Comparison of ENCODE assay signal across 8 cellular contexts in genomic region chr10:103231047-103231551, GRCh38. TPM values are rescaled to one million over a fixed set of nuclear protein-coding genes. Genes with fewer than 3 reads are reported as not detected.
DNase-seq lines count a peak whose midpoint lies in the region; ATAC-seq, FAIRE-seq and TF ChIP-seq lines count a peak whose summit lies in the region.
"Had no signal": no experiment of that assay in that cellular context is flagged by ENCODE, and none has a peak within 500 bp of the region (broad histone marks: within the 10 kb centered on the region; RNA-seq: fewer than 3 reads in every experiment).

No MANE protein-coding gene starts in this region.

- CTCF ChIA-PET in HepG2 (lab: Yijun Ruan, JAX; ENCODE audit: low intra/inter-chr PET ratio, low total read pairs) = no interaction called here

- H3K9me3 ChIP-seq in HepG2 (ENCODE audit: low read length) (no peaks in the 10 kb centered on the region), upper lobe of right lung (no peaks in the 10 kb centered on the region)

- no peak overlapping the region for H3K4me3 Mint-ChIP-seq in CD14-positive monocyte

- in situ Hi-C loops in HepG2 (cut with HindIII; ENCODE audit: extremely low pct_ligation_motif_present, low pct_unique_long_range_greater_than_20kb) = no loop called here
- in situ Hi-C loops in KBM-7 (cut with MboI; ENCODE audit: low pct_unique_long_range_greater_than_20kb, low sequenced_read_pairs) = no loop called here

- H3K36me3 ChIP-seq in HepG2 (replicated peaks in 1 of 2; ENCODE audit: control insufficient read depth in 1 of 2, insufficient read depth in 2 of 2, low read length in 2 of 2) = no peaks in the 10 kb centered on the region
- H3K36me3 ChIP-seq in upper lobe of right lung = no peaks in the 10 kb centered on the region

- H4K20me1 ChIP-seq in HepG2 (ENCODE audit: insufficient read depth, low read length) = no peaks in the 10 kb centered on the region

- no peak for TF ChIP-seq POLR2A in HepG2 (IDR thresholded peaks at IDR 0.05; ENCODE audit: insufficient read depth in 1 of 2, low read depth in 2 of 2, low read length in 2 of 2)

- peak overlapping the region; percentile 51; the same call in 1 of the 2 replicates for H3K9ac ChIP-seq in HepG2 (ENCODE audit: insufficient read depth, low read depth, low read length)

- ATAC-seq in HepG2 (peak; percentile 91), upper lobe of right lung (peak; percentile 87), HG03354 (IDR thresholded peaks at IDR 0.05; ENCODE audit: poor library complexity, severe bottlenecking, unreplicated experiment) (no peak)

- H3K27ac Mint-ChIP-seq in CD14-positive monocyte = no peak overlapping the region

- peaks cover 42% of the 10 kb centered on the region for H3K4me1 Mint-ChIP-seq in CD14-positive monocyte

- intact Hi-C loops in HepG2 (cut with micrococcal nuclease; ENCODE audit: unreplicated experiment) (no loop called here), upper lobe of right lung (cut with DNase I) (no loop called here), CD14-positive monocyte (cut with micrococcal nuclease) (no loop called here)

- peak overlapping the region; percentile 81 for H3K27ac ChIP-seq in HepG2 (ENCODE audit: extremely low read length, insufficient read depth, low read length)
- H3K27ac ChIP-seq in upper lobe of right lung = peak overlapping the region; percentile 55

- peak overlapping the region; percentile 49 for H3K4me2 ChIP-seq in HepG2 (ENCODE audit: low read depth, low read length)

- 3% methylated on average over 4 of the region's 4 CpGs for WGBS in HepG2 (ENCODE audit: low lambda C conversion rate)

- no peaks in the 10 kb centered on the region for H3K27me3 ChIP-seq in HepG2 (ENCODE audit: control insufficient read depth in 1 of 2, insufficient read depth in 2 of 2, low read length in 2 of 2)
- H3K27me3 ChIP-seq in upper lobe of right lung = no peaks in the 10 kb centered on the region

- peaks cover 0 to 5% (median 0%) of the 10 kb centered on the region in 3 donors for H3K27me3 Mint-ChIP-seq in CD14-positive monocyte (ENCODE audit: low read depth in 3 of 3)

- H3K79me2 ChIP-seq in HepG2 (ENCODE audit: insufficient read depth, low read length) = no peaks in the 10 kb centered on the region

- H3K9me3 Mint-ChIP-seq in CD14-positive monocyte = peaks cover 0 to 2% (median 0%) of the 10 kb centered on the region in 7 donors

- no peak for TF ChIP-seq RAD21 in HepG2 (CRISPR knock-in tag; IDR thresholded peaks at IDR 0.05)

- H3K36me3 Mint-ChIP-seq in CD14-positive monocyte = no peaks in the 10 kb centered on the region

- peaks cover 71% of the 10 kb centered on the region for H3K4me1 ChIP-seq in HepG2 (ENCODE audit: insufficient read depth, low read length)
- H3K4me1 ChIP-seq in upper lobe of right lung = peaks cover 10% of the 10 kb centered on the region

- POLR2A ChIA-PET in HepG2 (lab: Yijun Ruan, JAX) = interaction anchor here (0.7 to 6.3 kb wide), 13 partner anchors 8 to 313 kb away, joined by 3 to 65 read pairs (median 5); partner anchors contain the start of genes CNNM2 and NT5C2

- peak; percentile 27 for DNase-seq in HuH-7.5 (ENCODE audit: low spot score)
- peak; percentile 95 for DNase-seq in dermis blood vessel endothelial cell
- DNase-seq in HepG2 (ENCODE audit: low spot score) = peak; percentile 95
- no peak for DNase-seq in upper lobe of right lung
- DNase-seq in KBM-7 = no peak
- DNase-seq in CD14-positive monocyte (ENCODE audit: low spot score) = no peak
- DNase-seq: NCI-H2107 had no signal

- peak overlapping the region in 1 of 3 experiments; percentile 23; a peak in 1 of 6 replicates for H3K4me3 ChIP-seq in HepG2 (replicated peaks in 1 of 3; ENCODE audit: insufficient read depth in 1 of 3, low read depth in 2 of 3, low read length in 3 of 3)
- H3K4me3 ChIP-seq in upper lobe of right lung = no peak overlapping the region

- no TSS peak for BruUV-seq in HepG2 (replicated peaks; lab: Mats Ljungman, UMichigan)

- FAIRE-seq in HepG2 (lab: Jason Lieb, UNC) = peak; percentile 80

- H2AFZ ChIP-seq in HepG2 (ENCODE audit: low read length) = no peak overlapping the region

- TF ChIP-seq CTCF in HepG2 (CRISPR knock-in tag; IDR thresholded peaks at IDR 0.05) = no peak
- no peak for TF ChIP-seq CTCF in upper lobe of right lung (IDR thresholded peaks at IDR 0.05)
- TF ChIP-seq CTCF in CD14-positive monocyte (IDR thresholded peaks at IDR 0.05) = no peak

- TF ChIP-seq EP300 in HepG2 (IDR thresholded peaks at IDR 0.05; ENCODE audit: low read depth in 2 of 2, low read length in 2 of 2) (peak; percentile 29 to 90; a peak in 2 of 4 replicates), HepG2 (CRISPR knock-in tag; IDR thresholded peaks at IDR 0.05; ENCODE audit: borderline replicate concordance) (peak; percentile 82; the same call in 1 of the 2 replicates)

RNA-seq across cellular contexts. Expression of gene RPEL1, which starts 14.6 kb away (rescaled TPM):
- total RNA-seq in dermis blood vessel endothelial cell = 0.09 and 0.17 TPM in 2 replicates
- total RNA-seq in HepG2 (2016; rRNA removed; fragmentation: Illumina TruSeq; extraction: Trizol) = 0.04 and 0.10 TPM in 2 replicates
- not detected in 2 replicates for total RNA-seq in HepG2 (2016; cell fraction: cytosol; rRNA removed; fragmentation: Illumina TruSeq; extraction: Trizol; ENCODE audit: low read depth)
- total RNA-seq in HepG2 (2016; cell fraction: insoluble cytoplasmic fraction; rRNA removed; fragmentation: Illumina TruSeq; extraction: Trizol) = 0.04 TPM in 1 of 2 replicates, not detected in the other
- not detected in 2 replicates for total RNA-seq in HepG2 (2016; cell fraction: membrane; rRNA removed; fragmentation: Illumina TruSeq; extraction: Trizol)
- not detected in 2 replicates for total RNA-seq in HepG2 (2016; cell fraction: nucleus; rRNA removed; fragmentation: Illumina TruSeq; extraction: Trizol)
- 0.07 and 0.10 TPM in 2 replicates for polyA plus RNA-seq in HepG2 (2011; rRNA removed)
- polyA plus RNA-seq in HepG2 (2011; cell fraction: cytosol; rRNA removed) = 0.10 and 0.23 TPM in 2 replicates
- polyA plus RNA-seq in HepG2 (2011; cell fraction: nucleus; rRNA removed) = 0.10 and 0.14 TPM in 2 replicates
- 0.20 and 0.24 TPM in 2 replicates for polyA plus RNA-seq in HepG2 (2012)
- polyA plus RNA-seq in HepG2 (2016; cell fraction: cytosol; fragmentation: Illumina TruSeq; extraction: Trizol; ENCODE audit: low read depth) = not detected in 2 replicates
- 0.19 TPM in 1 of 2 replicates, not detected in the other for polyA plus RNA-seq in HepG2 (2016; cell fraction: insoluble cytoplasmic fraction; fragmentation: Illumina TruSeq; extraction: Trizol; ENCODE audit: low read depth)
- polyA plus RNA-seq in HepG2 (2016; cell fraction: membrane; fragmentation: Illumina TruSeq; extraction: Trizol; ENCODE audit: low read depth) = not detected in 2 replicates
- not detected in 2 replicates for polyA plus RNA-seq in HepG2 (2016; cell fraction: nucleus; fragmentation: Illumina TruSeq; extraction: Trizol; ENCODE audit: insufficient read depth, low read depth)
- 0.20 and 0.37 TPM in 2 replicates for polyA minus RNA-seq in HepG2 (2011; rRNA and poly(A)+ RNA removed; ENCODE audit: low replicate concordance)
- not detected in 2 replicates for polyA minus RNA-seq in HepG2 (2011; cell fraction: cytosol; rRNA and poly(A)+ RNA removed)
- polyA minus RNA-seq in HepG2 (2011; cell fraction: nucleus; rRNA and poly(A)+ RNA removed) = not detected in 2 replicates
- not detected for total RNA-seq in upper lobe of right lung
- polyA plus RNA-seq in CD14-positive monocyte = not detected

RNA-seq across cellular contexts. Expression of gene NT5C2, which starts 38.0 kb away (rescaled TPM):
- total RNA-seq in dermis blood vessel endothelial cell (80.2 and 83.2 TPM in 2 replicates), HepG2 (2016; rRNA removed; fragmentation: Illumina TruSeq; extraction: Trizol) (40.6 and 51.5 TPM in 2 replicates), upper lobe of right lung (92.7 TPM)
- 14.0 and 14.6 TPM in 2 replicates for total RNA-seq in HepG2 (2016; cell fraction: cytosol; rRNA removed; fragmentation: Illumina TruSeq; extraction: Trizol; ENCODE audit: low read depth)
- 41.6 and 53.9 TPM in 2 replicates for total RNA-seq in HepG2 (2016; cell fraction: insoluble cytoplasmic fraction; rRNA removed; fragmentation: Illumina TruSeq; extraction: Trizol)
- 20.7 and 21.7 TPM in 2 replicates for total RNA-seq in HepG2 (2016; cell fraction: membrane; rRNA removed; fragmentation: Illumina TruSeq; extraction: Trizol)
- total RNA-seq in HepG2 (2016; cell fraction: nucleus; rRNA removed; fragmentation: Illumina TruSeq; extraction: Trizol) = 45.1 and 47.6 TPM in 2 replicates
- polyA plus RNA-seq in HepG2 (2011; rRNA removed) (53.3 and 55.2 TPM in 2 replicates), CD14-positive monocyte (100 to 1,000 TPM in 1 of 2 donors, 10 to 100 TPM in 1; 81.8 to 116 TPM)
- 31.0 and 44.8 TPM in 2 replicates for polyA plus RNA-seq in HepG2 (2011; cell fraction: cytosol; rRNA removed)
- polyA plus RNA-seq in HepG2 (2011; cell fraction: nucleus; rRNA removed) = 26.5 and 38.0 TPM in 2 replicates
- 47.1 and 62.0 TPM in 2 replicates for polyA plus RNA-seq in HepG2 (2012)
- polyA plus RNA-seq in HepG2 (2016; cell fraction: cytosol; fragmentation: Illumina TruSeq; extraction: Trizol; ENCODE audit: low read depth) = 4.3 and 4.4 TPM in 2 replicates
- polyA plus RNA-seq in HepG2 (2016; cell fraction: insoluble cytoplasmic fraction; fragmentation: Illumina TruSeq; extraction: Trizol; ENCODE audit: low read depth) = 49.2 and 49.9 TPM in 2 replicates
- polyA plus RNA-seq in HepG2 (2016; cell fraction: membrane; fragmentation: Illumina TruSeq; extraction: Trizol; ENCODE audit: low read depth) = 12.7 and 13.5 TPM in 2 replicates
- 51.3 and 57.2 TPM in 2 replicates for polyA plus RNA-seq in HepG2 (2016; cell fraction: nucleus; fragmentation: Illumina TruSeq; extraction: Trizol; ENCODE audit: insufficient read depth, low read depth)
- polyA minus RNA-seq in HepG2 (2011; rRNA and poly(A)+ RNA removed; ENCODE audit: low replicate concordance) = 48.0 and 50.4 TPM in 2 replicates
- 38.7 and 41.0 TPM in 2 replicates for polyA minus RNA-seq in HepG2 (2011; cell fraction: cytosol; rRNA and poly(A)+ RNA removed)
- polyA minus RNA-seq in HepG2 (2011; cell fraction: nucleus; rRNA and poly(A)+ RNA removed) = 71.3 and 106 TPM in 2 replicates

RNA-seq across cellular contexts. Expression of gene INA, which starts 45.8 kb away (rescaled TPM):
- total RNA-seq in dermis blood vessel endothelial cell (0.14 TPM in 1 of 2 replicates, not detected in the other), HepG2 (2016; rRNA removed; fragmentation: Illumina TruSeq; extraction: Trizol) (0.04 TPM in 1 of 2 replicates, not detected in the other), upper lobe of right lung (not detected)
- not detected in 2 replicates for total RNA-seq in HepG2 (2016; cell fraction: cytosol; rRNA removed; fragmentation: Illumina TruSeq; extraction: Trizol; ENCODE audit: low read depth)
- 0.06 TPM in 1 of 2 replicates, not detected in the other for total RNA-seq in HepG2 (2016; cell fraction: insoluble cytoplasmic fraction; rRNA removed; fragmentation: Illumina TruSeq; extraction: Trizol)
- total RNA-seq in HepG2 (2016; cell fraction: membrane; rRNA removed; fragmentation: Illumina TruSeq; extraction: Trizol) = not detected in 2 replicates
- total RNA-seq in HepG2 (2016; cell fraction: nucleus; rRNA removed; fragmentation: Illumina TruSeq; extraction: Trizol) = not detected in 2 replicates
- polyA plus RNA-seq in HepG2 (2011; rRNA removed) (0.05 and 0.13 TPM in 2 replicates), CD14-positive monocyte (not detected)
- 0.03 and 0.09 TPM in 2 replicates for polyA plus RNA-seq in HepG2 (2011; cell fraction: cytosol; rRNA removed)
- polyA plus RNA-seq in HepG2 (2011; cell fraction: nucleus; rRNA removed) = 0.08 TPM in 1 of 2 replicates, not detected in the other
- polyA plus RNA-seq in HepG2 (2012) = not detected in 2 replicates
- not detected in 2 replicates for polyA plus RNA-seq in HepG2 (2016; cell fraction: cytosol; fragmentation: Illumina TruSeq; extraction: Trizol; ENCODE audit: low read depth)
- 0.07 TPM in 1 of 2 replicates, not detected in the other for polyA plus RNA-seq in HepG2 (2016; cell fraction: insoluble cytoplasmic fraction; fragmentation: Illumina TruSeq; extraction: Trizol; ENCODE audit: low read depth)
- polyA plus RNA-seq in HepG2 (2016; cell fraction: membrane; fragmentation: Illumina TruSeq; extraction: Trizol; ENCODE audit: low read depth) = not detected in 2 replicates
- polyA plus RNA-seq in HepG2 (2016; cell fraction: nucleus; fragmentation: Illumina TruSeq; extraction: Trizol; ENCODE audit: insufficient read depth, low read depth) = not detected in 2 replicates
- 0.04 and 0.07 TPM in 2 replicates for polyA minus RNA-seq in HepG2 (2011; rRNA and poly(A)+ RNA removed; ENCODE audit: low replicate concordance)
- polyA minus RNA-seq in HepG2 (2011; cell fraction: cytosol; rRNA and poly(A)+ RNA removed) = not detected in 2 replicates
- polyA minus RNA-seq in HepG2 (2011; cell fraction: nucleus; rRNA and poly(A)+ RNA removed) = not detected in 2 replicates

Comparison
In these comparisons a context has a peak if more than half of its experiments do, and no peak if none do; other contexts are left out.
1. DNase-seq: peak in HuH-7.5 (single experiment), dermis blood vessel endothelial cell (single experiment) and HepG2 (single experiment); none in upper lobe of right lung (single experiment), KBM-7 (single experiment) and CD14-positive monocyte (single experiment).